In the genomic region with DNA sequence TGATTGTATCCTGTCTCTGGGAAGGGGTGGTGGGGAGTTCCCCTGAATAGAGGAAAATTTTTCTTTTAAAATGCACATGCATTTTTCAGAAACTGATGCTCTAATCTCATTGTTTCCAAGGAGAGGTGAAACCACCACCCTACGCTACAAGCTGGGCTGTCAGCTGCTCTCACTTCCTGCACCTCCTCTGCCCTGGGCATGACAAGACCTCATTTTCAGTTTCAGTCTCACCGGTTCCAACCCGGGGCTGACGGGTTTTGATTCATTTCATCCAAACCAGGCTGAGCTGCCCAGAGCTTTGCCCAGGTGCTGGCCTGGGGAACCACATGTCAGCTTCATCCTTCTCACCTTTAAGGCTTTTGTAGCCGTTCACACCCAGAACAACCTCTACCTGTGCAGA, we compare ENCODE assay signal across 8 cellular contexts.
DNase-seq lines count a peak whose midpoint lies in the region; ATAC-seq and TF ChIP-seq lines count a peak whose summit lies in the region.

No MANE protein-coding gene starts in this region.

- intact Hi-C loops in Calu3 (cut with micrococcal nuclease; ENCODE audit: unreplicated experiment), result no loop called here

- CTCF ChIA-PET in Calu3 (lab: Charles Lee) (interaction anchor here (0.6 kb wide), 1 partner anchor 34 kb away, joined by 3 read pairs; no protein-coding TSS in a partner anchor), SK-N-SH (lab: Yijun Ruan, JAX) (interaction anchor here (0.5 kb wide), 1 partner anchor 12 kb away, joined by 3 read pairs; no protein-coding TSS in a partner anchor)

- no peak overlapping the region for H3K4me3 ChIP-seq in MM.1S (ENCODE audit: low read length)
- no peak overlapping the region for H3K4me3 ChIP-seq in esophagus (ENCODE audit: low read depth in 1 of 2, low read length in 2 of 2)
- H3K4me3 ChIP-seq in SK-N-SH (ENCODE audit: low read depth in 2 of 2, low read length in 1 of 2), result no peak overlapping the region
- H3K4me3 ChIP-seq in suprapubic skin, result no peak overlapping the region

- no peak for TF ChIP-seq RAD21 in SK-N-SH (IDR thresholded peaks at IDR 0.05; ENCODE audit: low read length)

- peak; percentile 45 for DNase-seq in Calu3
- DNase-seq in GM20000 (ENCODE audit: low spot score), result peak; percentile 39
- DNase-seq in MM.1S, result peak; percentile 98
- no peak for DNase-seq in SK-N-SH
- no peak for DNase-seq in suprapubic skin (ENCODE audit: low spot score in 2 of 2)
- DNase-seq in middle frontal gyrus (ENCODE audit: extremely low spot score, low spot score), result no peak

- peaks cover 21% of the 10 kb centered on the region for H3F3A ChIP-seq in MM.1S (ENCODE audit: insufficient read depth, low read length)
- no peaks in the 10 kb centered on the region for H3F3A ChIP-seq in SK-N-SH (replicated peaks; ENCODE audit: insufficient read depth)

- POLR2A ChIA-PET in SK-N-SH (lab: Yijun Ruan, JAX), result no interaction called here

- no peaks in the 10 kb centered on the region for H3K27me3 ChIP-seq in MM.1S (replicated peaks; ENCODE audit: insufficient read depth, low read length)
- no peaks in the 10 kb centered on the region for H3K27me3 ChIP-seq in esophagus (ENCODE audit: control insufficient read depth in 1 of 2, insufficient read depth in 2 of 2, low read length in 2 of 2)
- no peaks in the 10 kb centered on the region; the same call in 1 of the 2 replicates for H3K27me3 ChIP-seq in SK-N-SH (ENCODE audit: insufficient read depth)
- peaks cover 7% of the 10 kb centered on the region for H3K27me3 ChIP-seq in suprapubic skin

- no peak overlapping the region for H3K27ac Mint-ChIP-seq in Calu3 (ENCODE audit: unreplicated experiment)

- H4K20me1 ChIP-seq in MM.1S (ENCODE audit: insufficient read depth, low read length) (no peaks in the 10 kb centered on the region), SK-N-SH (ENCODE audit: insufficient read depth) (no peaks in the 10 kb centered on the region)

- H3K4me1 ChIP-seq in MM.1S (ENCODE audit: low read length) (peaks cover 27% of the 10 kb centered on the region), esophagus (ENCODE audit: control insufficient read depth in 2 of 2, insufficient read depth in 2 of 2, low read length in 1 of 2) (peaks cover 9 to 11% of the 10 kb centered on the region in 2 donors), SK-N-SH (ENCODE audit: control insufficient read depth in 1 of 2, insufficient read depth in 2 of 2, low read depth in 1 of 2, low read length in 1 of 2) (no peaks in the 10 kb centered on the region), suprapubic skin (peaks cover 28% of the 10 kb centered on the region)

- H3K27ac ChIP-seq in MM.1S (ENCODE audit: low read length), result peak overlapping the region; percentile 77
- peak overlapping the region; percentile 58 to 61 for H3K27ac ChIP-seq in esophagus (ENCODE audit: low read depth in 2 of 2, low read length in 1 of 2)
- no peak overlapping the region for H3K27ac ChIP-seq in SK-N-SH (ENCODE audit: low read depth in 2 of 2, low read length in 1 of 2)
- no peak overlapping the region for H3K27ac ChIP-seq in suprapubic skin

- H3K4me3 Mint-ChIP-seq in Calu3 (ENCODE audit: low read depth, unreplicated experiment), result no peak overlapping the region

- peak overlapping the region; percentile 15; the same call in 1 of the 2 replicates for H3K9ac ChIP-seq in MM.1S (ENCODE audit: low read length)
- H3K9ac ChIP-seq in SK-N-SH, result no peak overlapping the region

- TF ChIP-seq EP300 in SK-N-SH (IDR thresholded peaks at IDR 0.05; ENCODE audit: borderline replicate concordance in 1 of 2, low read depth in 1 of 2, low read length in 1 of 2), result no peak
- no peak for TF ChIP-seq EP300 in suprapubic skin (IDR thresholded peaks at IDR 0.05)

- no TSS peak for BruUV-seq in Calu3 (replicated peaks; lab: Mats Ljungman, UMichigan)

- H3K9me3 Mint-ChIP-seq in Calu3 (ENCODE audit: low read depth, unreplicated experiment), result no peaks in the 10 kb centered on the region

- H2AFZ ChIP-seq in MM.1S (ENCODE audit: low read length), result 0 out of 2 replicates have a peak overlapping the region, but pooled peaks have one; percentile 4
- H2AFZ ChIP-seq in SK-N-SH (ENCODE audit: low read depth), result no peak overlapping the region

- H3K9me2 ChIP-seq in MM.1S (replicated peaks; ENCODE audit: insufficient read depth, low read length) (no peaks in the 10 kb centered on the region), SK-N-SH (no peaks in the 10 kb centered on the region)

- WGBS in esophagus, 2 donors, result 24 to 26% methylated on average over 5 of the region's 5 CpGs
- 76% methylated on average over 5 of the region's 5 CpGs for WGBS in SK-N-SH (ENCODE audit: low lambda C conversion rate)
- 27% methylated on average over 5 of the region's 5 CpGs for WGBS in suprapubic skin

- peaks cover 64% of the 10 kb centered on the region for H3K4me1 Mint-ChIP-seq in Calu3 (ENCODE audit: low read depth, unreplicated experiment)

- ATAC-seq in HG02852 (IDR thresholded peaks at IDR 0.05; ENCODE audit: unreplicated experiment), result no peak

- H3K79me2 ChIP-seq in MM.1S (ENCODE audit: low read length) (no peaks in the 10 kb centered on the region), SK-N-SH (ENCODE audit: insufficient read depth) (no peaks in the 10 kb centered on the region)

- no peaks in the 10 kb centered on the region for H3K9me3 ChIP-seq in MM.1S (replicated peaks; ENCODE audit: insufficient read depth, low read length)
- H3K9me3 ChIP-seq in esophagus (ENCODE audit: control insufficient read depth in 2 of 2, insufficient read depth in 1 of 2, low read depth in 1 of 2, low read length in 1 of 2), result no peaks in the 10 kb centered on the region
- H3K9me3 ChIP-seq in SK-N-SH, result no peaks in the 10 kb centered on the region
- H3K9me3 ChIP-seq in suprapubic skin, result no peaks in the 10 kb centered on the region

- H3K4me2 ChIP-seq in MM.1S (ENCODE audit: low read depth, low read length), result peak overlapping the region; percentile 67
- no peak overlapping the region for H3K4me2 ChIP-seq in SK-N-SH

- H3K36me3 ChIP-seq in MM.1S (replicated peaks; ENCODE audit: insufficient read depth, low read length) (no peaks in the 10 kb centered on the region), esophagus (ENCODE audit: control insufficient read depth in 2 of 2, insufficient read depth in 2 of 2, low read length in 1 of 2) (peaks cover 0 to 3% of the 10 kb centered on the region in 2 donors), SK-N-SH (replicated peaks in 1 of 2; ENCODE audit: control insufficient read depth in 1 of 2, insufficient read depth in 2 of 2, low read length in 1 of 2) (no peaks in the 10 kb centered on the region), suprapubic skin (no peaks in the 10 kb centered on the region)

- TF ChIP-seq CTCF in Calu3 (IDR thresholded peaks at IDR 0.05; ENCODE audit: unreplicated experiment), result no peak
- no peak for TF ChIP-seq CTCF in GM20000 (IDR thresholded peaks at IDR 0.05; ENCODE audit: extremely low read depth, missing control alignments)
- TF ChIP-seq CTCF in MM.1S (IDR thresholded peaks at IDR 0.05; ENCODE audit: low read length), result no peak
- TF ChIP-seq CTCF in SK-N-SH (IDR thresholded peaks at IDR 0.05), result no peak
- TF ChIP-seq CTCF in suprapubic skin (IDR thresholded peaks at IDR 0.05), result no peak

- H3K36me3 Mint-ChIP-seq in Calu3 (ENCODE audit: insufficient read depth, unreplicated experiment), result peaks cover 8% of the 10 kb centered on the region

- TF ChIP-seq POLR2A in suprapubic skin (IDR thresholded peaks at IDR 0.05), result no peak

- no peaks in the 10 kb centered on the region for H3K27me3 Mint-ChIP-seq in Calu3 (ENCODE audit: unreplicated experiment)

TF ChIP-seq in SK-N-SH, 30 proteins besides CTCF, POLR2A, EP300 and RAD21 (continues in another document):
- TF ChIP-seq, protein P1, sequence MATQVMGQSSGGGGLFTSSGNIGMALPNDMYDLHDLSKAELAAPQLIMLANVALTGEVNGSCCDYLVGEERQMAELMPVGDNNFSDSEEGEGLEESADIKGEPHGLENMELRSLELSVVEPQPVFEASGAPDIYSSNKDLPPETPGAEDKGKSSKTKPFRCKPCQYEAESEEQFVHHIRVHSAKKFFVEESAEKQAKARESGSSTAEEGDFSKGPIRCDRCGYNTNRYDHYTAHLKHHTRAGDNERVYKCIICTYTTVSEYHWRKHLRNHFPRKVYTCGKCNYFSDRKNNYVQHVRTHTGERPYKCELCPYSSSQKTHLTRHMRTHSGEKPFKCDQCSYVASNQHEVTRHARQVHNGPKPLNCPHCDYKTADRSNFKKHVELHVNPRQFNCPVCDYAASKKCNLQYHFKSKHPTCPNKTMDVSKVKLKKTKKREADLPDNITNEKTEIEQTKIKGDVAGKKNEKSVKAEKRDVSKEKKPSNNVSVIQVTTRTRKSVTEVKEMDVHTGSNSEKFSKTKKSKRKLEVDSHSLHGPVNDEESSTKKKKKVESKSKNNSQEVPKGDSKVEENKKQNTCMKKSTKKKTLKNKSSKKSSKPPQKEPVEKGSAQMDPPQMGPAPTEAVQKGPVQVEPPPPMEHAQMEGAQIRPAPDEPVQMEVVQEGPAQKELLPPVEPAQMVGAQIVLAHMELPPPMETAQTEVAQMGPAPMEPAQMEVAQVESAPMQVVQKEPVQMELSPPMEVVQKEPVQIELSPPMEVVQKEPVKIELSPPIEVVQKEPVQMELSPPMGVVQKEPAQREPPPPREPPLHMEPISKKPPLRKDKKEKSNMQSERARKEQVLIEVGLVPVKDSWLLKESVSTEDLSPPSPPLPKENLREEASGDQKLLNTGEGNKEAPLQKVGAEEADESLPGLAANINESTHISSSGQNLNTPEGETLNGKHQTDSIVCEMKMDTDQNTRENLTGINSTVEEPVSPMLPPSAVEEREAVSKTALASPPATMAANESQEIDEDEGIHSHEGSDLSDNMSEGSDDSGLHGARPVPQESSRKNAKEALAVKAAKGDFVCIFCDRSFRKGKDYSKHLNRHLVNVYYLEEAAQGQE (IDR thresholded peaks at IDR 0.05; ENCODE audit: low read depth, low read length), result no peak
- TF ChIP-seq, protein P2, sequence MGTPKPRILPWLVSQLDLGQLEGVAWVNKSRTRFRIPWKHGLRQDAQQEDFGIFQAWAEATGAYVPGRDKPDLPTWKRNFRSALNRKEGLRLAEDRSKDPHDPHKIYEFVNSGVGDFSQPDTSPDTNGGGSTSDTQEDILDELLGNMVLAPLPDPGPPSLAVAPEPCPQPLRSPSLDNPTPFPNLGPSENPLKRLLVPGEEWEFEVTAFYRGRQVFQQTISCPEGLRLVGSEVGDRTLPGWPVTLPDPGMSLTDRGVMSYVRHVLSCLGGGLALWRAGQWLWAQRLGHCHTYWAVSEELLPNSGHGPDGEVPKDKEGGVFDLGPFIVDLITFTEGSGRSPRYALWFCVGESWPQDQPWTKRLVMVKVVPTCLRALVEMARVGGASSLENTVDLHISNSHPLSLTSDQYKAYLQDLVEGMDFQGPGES (IDR thresholded peaks at IDR 0.05; ENCODE audit: low read depth, low read length), result no peak
- no peak for TF ChIP-seq RFX5 (IDR thresholded peaks at IDR 0.05; ENCODE audit: low read length)
- no peak for TF ChIP-seq NRF1 (IDR thresholded peaks at IDR 0.05; ENCODE audit: low read depth, low read length)
- TF ChIP-seq FOXM1 (IDR thresholded peaks at IDR 0.05; ENCODE audit: low read depth), result no peak

Comparison
In these comparisons a context has a peak if more than half of its experiments do, and no peak if none do; other contexts are left out.
1. DNase-seq: peak in Calu3 (single experiment), GM20000 (single experiment) and MM.1S (single experiment); none in SK-N-SH (single experiment), suprapubic skin (0 of 2) and middle frontal gyrus (single experiment).
2. H3K27ac ChIP-seq: peak in MM.1S (single experiment) and esophagus (2 of 2); none in SK-N-SH (0 of 2) and suprapubic skin (single experiment).